In genomic region chr3:188617988-188618701, GRCh38 we compare ENCODE assay signal across 25 cellular contexts.
DNase-seq lines count a peak whose midpoint lies in the region; ATAC-seq, FAIRE-seq and TF ChIP-seq lines count a peak whose summit lies in the region.
"Had no signal": no experiment of that assay in that cellular context is flagged by ENCODE, and none has a peak within 500 bp of the region (broad histone marks: within the 10 kb centered on the region; RNA-seq: fewer than 3 reads in every experiment).

No MANE protein-coding gene starts in this region.

- peak; percentile 64 for DNase-seq in HepG2 (ENCODE audit: low spot score)
- DNase-seq in right lobe of liver: no peak
- DNase-seq in neural crest cell (ENCODE audit: low read depth, low spot score): no peak
- no peak for DNase-seq in SHP77 (lab: John Stamatoyannopoulos, UW)
- no peak for DNase-seq in RWPE1 (ENCODE audit: low spot score)
- DNase-seq in NCI-H1092 treated with DMSO at 0.1 percent for 48 hours (lab: John Stamatoyannopoulos, UW): no peak
- DNase-seq: Caco-2; CD4-positive, CD25-positive, alpha-beta regulatory T cell; CD8-positive, alpha-beta T cell; DMS 273 treated with DMSO at 0.1 percent for 48 hours; DMS79; EL; GDM1; H9 had no signal

- intact Hi-C loops in HepG2 (cut with micrococcal nuclease; ENCODE audit: unreplicated experiment) (loop anchor here (10.0 kb wide), 1 partner anchor 107 kb away; no protein-coding TSS in a partner anchor), right lobe of liver (cut with DNase I) (no loop called here)

- TF ChIP-seq CTCF in HepG2 (CRISPR knock-in tag; IDR thresholded peaks at IDR 0.05) (no peak), right lobe of liver (IDR thresholded peaks at IDR 0.05) (no peak), gastroesophageal sphincter (IDR thresholded peaks at IDR 0.05) (no peak), neural crest cell (conservative IDR thresholded peaks at IDR 0.05) (no peak), RWPE1 (conservative IDR thresholded peaks at IDR 0.05; ENCODE audit: low read depth) (no peak)

- H3K27ac ChIP-seq in HepG2 (ENCODE audit: extremely low read length, insufficient read depth, low read length): peak overlapping the region; percentile 70
- no peak overlapping the region for H3K27ac ChIP-seq in right lobe of liver
- H3K27ac ChIP-seq in gastroesophageal sphincter: peak overlapping the region; percentile 11 to 67 (median 50)
- H3K27ac ChIP-seq in RWPE1: no peak overlapping the region
- H3K27ac ChIP-seq: 22Rv1, BLaER1, C4-2B had no signal

- no TSS peak for BruUV-seq in HepG2 (replicated peaks; lab: Mats Ljungman, UMichigan)

- no peak for TF ChIP-seq RAD21 in HepG2 (CRISPR knock-in tag; IDR thresholded peaks at IDR 0.05)

- no peaks in the 10 kb centered on the region for H4K20me1 ChIP-seq in HepG2 (ENCODE audit: insufficient read depth, low read length)
- H4K20me1 ChIP-seq: BLaER1 had no signal

- no peaks in the 10 kb centered on the region for H3K79me2 ChIP-seq in HepG2 (ENCODE audit: insufficient read depth, low read length)

- H2AFZ ChIP-seq in HepG2 (ENCODE audit: low read length): no peak overlapping the region
- H2AFZ ChIP-seq: GM23338 had no signal

- peaks cover 6% of the 10 kb centered on the region for H3K36me3 Mint-ChIP-seq in neural crest cell (ENCODE audit: low read depth)
- H3K36me3 Mint-ChIP-seq: CD8-positive, alpha-beta T cell had no signal

- H3K4me1 Mint-ChIP-seq in neural crest cell: peaks cover 18% of the 10 kb centered on the region
- H3K4me1 Mint-ChIP-seq: B cell, GM23338, H9 had no signal

- H3K36me3 ChIP-seq in HepG2 (replicated peaks in 1 of 2; ENCODE audit: control insufficient read depth in 1 of 2, insufficient read depth in 2 of 2, low read length in 2 of 2) (0 out of 5 replicates have a peak, but pooled peaks cover 0 to 1% of the 10 kb centered on the region in 2 experiments), right lobe of liver (no peaks in the 10 kb centered on the region), gastroesophageal sphincter (no peaks in the 10 kb centered on the region)
- H3K36me3 ChIP-seq: BLaER1 had no signal

- CTCF ChIA-PET in HepG2 (lab: Yijun Ruan, JAX; ENCODE audit: low intra/inter-chr PET ratio, low total read pairs) (no interaction called here), RWPE1 (lab: Yijun Ruan, JAX) (interaction anchor here (0.6 to 0.7 kb wide), 2 partner anchors 41 to 439 kb away, joined by 3 read pairs; no protein-coding TSS in a partner anchor)

- POLR2A ChIA-PET in HepG2 (lab: Yijun Ruan, JAX): no interaction called here
- POLR2A ChIA-PET in RWPE1 (lab: Yijun Ruan, JAX; ENCODE audit: low non-redundant PET): no interaction called here

- H3K27me3 Mint-ChIP-seq in neural crest cell (ENCODE audit: low read depth): no peaks in the 10 kb centered on the region
- H3K27me3 Mint-ChIP-seq: B cell; CD4-positive, CD25-positive, alpha-beta regulatory T cell had no signal

- TF ChIP-seq POLR2A in HepG2 (IDR thresholded peaks at IDR 0.05; ENCODE audit: insufficient read depth in 1 of 2, low read depth in 2 of 2, low read length in 2 of 2) (no peak), right lobe of liver (IDR thresholded peaks at IDR 0.05) (no peak), gastroesophageal sphincter (IDR thresholded peaks at IDR 0.05) (no peak)

- TF ChIP-seq EP300 in HepG2 (IDR thresholded peaks at IDR 0.05; ENCODE audit: low read depth in 2 of 2, low read length in 2 of 2) (peak in 1 of 2 experiments; percentile 70; a peak in 2 of 4 replicates), HepG2 (CRISPR knock-in tag; IDR thresholded peaks at IDR 0.05; ENCODE audit: borderline replicate concordance) (no peak), gastroesophageal sphincter (IDR thresholded peaks at IDR 0.05) (no peak)

- H3K4me2 ChIP-seq in HepG2 (ENCODE audit: low read depth, low read length): no peak overlapping the region; the same call in 1 of the 2 replicates
- H3K4me2 ChIP-seq: BLaER1, GM23338 had no signal

- H3K27me3 ChIP-seq in HepG2 (ENCODE audit: control insufficient read depth in 1 of 2, insufficient read depth in 2 of 2, low read length in 2 of 2) (no peaks in the 10 kb centered on the region), right lobe of liver (no peaks in the 10 kb centered on the region), gastroesophageal sphincter (no peaks in the 10 kb centered on the region)
- H3K27me3 ChIP-seq: BLaER1 had no signal

- H3K4me1 ChIP-seq in HepG2 (ENCODE audit: insufficient read depth, low read length) (peaks cover 28% of the 10 kb centered on the region), right lobe of liver (peaks cover 0 to under 1% (median 0%) of the 10 kb centered on the region in 4 donors), gastroesophageal sphincter (peaks cover 0 to 42% (median 4%) of the 10 kb centered on the region in 3 donors)
- H3K4me1 ChIP-seq: BLaER1, Caco-2 had no signal

- H3K9ac ChIP-seq in HepG2 (ENCODE audit: insufficient read depth, low read depth, low read length): peak overlapping the region; percentile 9; the same call in 1 of the 2 replicates
- H3K9ac ChIP-seq: BLaER1 had no signal

- H3K9me3 Mint-ChIP-seq in neural crest cell: peaks cover 12% of the 10 kb centered on the region
- H3K9me3 Mint-ChIP-seq: CD8-positive, alpha-beta T cell; GM23338; H9 had no signal

- H3K4me3 ChIP-seq in HepG2 (replicated peaks in 1 of 3; ENCODE audit: insufficient read depth in 1 of 3, low read depth in 2 of 3, low read length in 3 of 3): no peak overlapping the region; a peak in 1 of 6 replicates
- no peak overlapping the region for H3K4me3 ChIP-seq in right lobe of liver
- no peak overlapping the region for H3K4me3 ChIP-seq in gastroesophageal sphincter
- H3K4me3 ChIP-seq: BLaER1, GM12878, GM23338 had no signal

- peak overlapping the region; percentile 90 for H3K27ac Mint-ChIP-seq in neural crest cell (ENCODE audit: unreplicated experiment)
- H3K27ac Mint-ChIP-seq: B cell; CD4-positive, CD25-positive, alpha-beta regulatory T cell; CD8-positive, alpha-beta T cell; GM23338; H9 had no signal

- H3K9me3 ChIP-seq in HepG2 (ENCODE audit: low read length): no peaks in the 10 kb centered on the region
- no peaks in the 10 kb centered on the region for H3K9me3 ChIP-seq in right lobe of liver
- H3K9me3 ChIP-seq in gastroesophageal sphincter: no peaks in the 10 kb centered on the region
- H3K9me3 ChIP-seq: BLaER1, Caco-2 had no signal

- ATAC-seq in HepG2: peak; percentile 69
- no peak for ATAC-seq in right lobe of liver
- no peak for ATAC-seq in gastroesophageal sphincter
- no peak for ATAC-seq in GM19328 (IDR thresholded peaks at IDR 0.05; ENCODE audit: unreplicated experiment)
- ATAC-seq: CD8-positive, alpha-beta T cell; GM12878; GM23338; HCT116 had no signal

- no peak overlapping the region for H3K4me3 Mint-ChIP-seq in neural crest cell
- H3K4me3 Mint-ChIP-seq: B cell; CD4-positive, CD25-positive, alpha-beta regulatory T cell; CD8-positive, alpha-beta T cell; GM23338; H9 had no signal

- 89% methylated on average over 5 of the region's 5 CpGs for WGBS in HepG2 (ENCODE audit: low lambda C conversion rate)
- 97% methylated on average over 5 of the region's 5 CpGs for WGBS in right lobe of liver (ENCODE audit: insufficient coverage, low coverage, low lambda C conversion rate, missing lambda C conversion rate)
- WGBS in gastroesophageal sphincter (ENCODE audit: low coverage in 1 of 2), 2 donors: 37 to 52% methylated on average over 5 of the region's 5 CpGs

- in situ Hi-C loops in HepG2 (cut with HindIII; ENCODE audit: extremely low pct_ligation_motif_present, low pct_unique_long_range_greater_than_20kb): no loop called here

- FAIRE-seq in HepG2 (lab: Jason Lieb, UNC): no peak
- FAIRE-seq: A204.1, GM12878, GM19239 had no signal

TF ChIP-seq in HepG2, 621 proteins besides CTCF, POLR2A, EP300 and RAD21 (continues in another document):
- TF ChIP-seq U2AF2 (IDR thresholded peaks at IDR 0.05; ENCODE audit: low read depth, low read length) (no peak), CENPX (CRISPR knock-in tag; IDR thresholded peaks at IDR 0.05) (no peak), ASH2L (IDR thresholded peaks at IDR 0.05; ENCODE audit: insufficient read length, low read depth, low read length) (no peak), ELF3 (CRISPR knock-in tag; IDR thresholded peaks at IDR 0.05) (peak; percentile 29; the same call in 1 of the 2 replicates), PHF5A (CRISPR knock-in tag; IDR thresholded peaks at IDR 0.05; ENCODE audit: low read depth, unreplicated experiment) (no peak), EEA1 (CRISPR knock-in tag; IDR thresholded peaks at IDR 0.05; ENCODE audit: borderline replicate concordance) (no peak), ZNF775 (CRISPR knock-in tag; IDR thresholded peaks at IDR 0.05; ENCODE audit: borderline replicate concordance) (no peak), MXD4 (CRISPR knock-in tag; IDR thresholded peaks at IDR 0.05) (no peak), THAP8 (CRISPR knock-in tag; IDR thresholded peaks at IDR 0.05; ENCODE audit: borderline replicate concordance) (no peak), ZNF235 (CRISPR knock-in tag; IDR thresholded peaks at IDR 0.05; ENCODE audit: borderline replicate concordance) (no peak), ISL2 (CRISPR knock-in tag; IDR thresholded peaks at IDR 0.05) (peak; percentile 81), ZNF839 (CRISPR knock-in tag; IDR thresholded peaks at IDR 0.05; ENCODE audit: borderline replicate concordance) (no peak), ZFP36L2 (CRISPR knock-in tag; IDR thresholded peaks at IDR 0.05) (no peak), ZFP91 (CRISPR knock-in tag; IDR thresholded peaks at IDR 0.05; ENCODE audit: borderline replicate concordance) (no peak), CAMTA2 (CRISPR knock-in tag; IDR thresholded peaks at IDR 0.05; ENCODE audit: borderline replicate concordance) (no peak)

Comparison
In these comparisons a context has a peak if more than half of its experiments do, and no peak if none do; other contexts are left out.
1. H3K27ac ChIP-seq: peak in HepG2 (single experiment) and gastroesophageal sphincter (4 of 4); none in right lobe of liver (0 of 3) and RWPE1 (single experiment).